ENCODE assay signal across 22 cellular contexts in genomic region chr11:66039765-66040164, GRCh38. TPM values are rescaled to one million over a fixed set of nuclear protein-coding genes. Genes with fewer than 3 reads are reported as not detected.
DNase-seq lines count a peak whose midpoint lies in the region; ATAC-seq and TF ChIP-seq lines count a peak whose summit lies in the region.
"Had no signal": no experiment of that assay in that cellular context is flagged by ENCODE, and none has a peak within 500 bp of the region (broad histone marks: within the 10 kb centered on the region; RNA-seq: fewer than 3 reads in every experiment).

No MANE protein-coding gene starts in this region.

- POLR2A ChIA-PET in HEK293 (lab: Yijun Ruan, JAX), result no interaction called here

- no peaks in the 10 kb centered on the region for H3K4me1 ChIP-seq in HEK293 (ENCODE audit: control insufficient read depth, insufficient read depth, low read length)
- peaks cover 2% of the 10 kb centered on the region for H3K4me1 ChIP-seq in osteoblast (ENCODE audit: insufficient read depth, low read length)
- H3K4me1 ChIP-seq in subcutaneous abdominal adipose tissue (ENCODE audit: control insufficient read depth in 5 of 5, insufficient read depth in 5 of 5, low read length in 5 of 5), result peaks cover 0 to 26% (median 6%) of the 10 kb centered on the region in 5 donors
- H3K4me1 ChIP-seq in HAP-1, result peaks cover 2% of the 10 kb centered on the region; the same call in 1 of the 2 replicates
- H3K4me1 ChIP-seq: BE2C had no signal

- H3K36me3 ChIP-seq in HEK293 (ENCODE audit: control insufficient read depth in 2 of 2, insufficient read depth in 1 of 2, low read length in 2 of 2), result no peaks in the 10 kb centered on the region
- no peaks in the 10 kb centered on the region for H3K36me3 ChIP-seq in osteoblast (ENCODE audit: insufficient read depth, low read length)
- no peaks in the 10 kb centered on the region for H3K36me3 ChIP-seq in subcutaneous abdominal adipose tissue (ENCODE audit: control insufficient read depth in 5 of 5, insufficient read depth in 5 of 5, low read length in 5 of 5)
- no peaks in the 10 kb centered on the region for H3K36me3 ChIP-seq in HAP-1 (replicated peaks)
- H3K36me3 ChIP-seq: BE2C; BLaER1 treated with 17β-estradiol and CSF1 and Interleukin-3, amounts not matched to agents 10 nM and 100 nM had no signal

- DNase-seq in astrocyte of the hippocampus (ENCODE audit: low read depth, low spot score) (peak; percentile 48), osteoblast (ENCODE audit: insufficient read length, low spot score, missing footprints) (peak; percentile 66), Calu3 (no peak), HAP-1 (ENCODE audit: low spot score in 2 of 2) (no peak)
- DNase-seq: 8988T; ACHN; AML-193; BE2C; CD4-positive, alpha-beta memory T cell; COR-L47; DMS79; EL; GDM1; H9 had no signal

- H3K27ac ChIP-seq in HEK293 (ENCODE audit: extremely low read depth, low read depth, low read length), result no peak overlapping the region
- no peak overlapping the region for H3K27ac ChIP-seq in osteoblast (ENCODE audit: low read depth, low read length)
- H3K27ac ChIP-seq in subcutaneous abdominal adipose tissue (ENCODE audit: low read depth, low read length), result peak overlapping the region; percentile 12
- H3K27ac ChIP-seq: A549; BLaER1 treated with 17β-estradiol and CSF1 and Interleukin-3, amounts not matched to agents 10 nM and 100 nM had no signal

- H3K79me2 ChIP-seq in osteoblast (ENCODE audit: insufficient read depth, low read length), result no peaks in the 10 kb centered on the region

- H3K9me3 ChIP-seq in HEK293 (ENCODE audit: control insufficient read depth, insufficient read depth, low read depth, low read length), result no peaks in the 10 kb centered on the region
- no peaks in the 10 kb centered on the region for H3K9me3 ChIP-seq in osteoblast (ENCODE audit: low read depth, low read length)
- H3K9me3 ChIP-seq in subcutaneous abdominal adipose tissue (ENCODE audit: control insufficient read depth in 5 of 5, low read length in 5 of 5), result no peaks in the 10 kb centered on the region
- H3K9me3 ChIP-seq in HAP-1, result peaks cover 3% of the 10 kb centered on the region; the same call in 1 of the 2 replicates
- H3K9me3 ChIP-seq: BE2C had no signal

- peaks cover 34% of the 10 kb centered on the region for H3K27me3 Mint-ChIP-seq in Calu3 (ENCODE audit: unreplicated experiment)

- H3K9me3 Mint-ChIP-seq in Calu3 (ENCODE audit: low read depth, unreplicated experiment), result no peaks in the 10 kb centered on the region
- H3K9me3 Mint-ChIP-seq: CD4-positive, alpha-beta memory T cell had no signal

- H3K4me2 ChIP-seq in osteoblast (ENCODE audit: insufficient read depth, low read length), result no peak overlapping the region
- H3K4me2 ChIP-seq: A549; BLaER1 treated with 17β-estradiol and CSF1 and Interleukin-3, amounts not matched to agents 10 nM and 100 nM; GM23338 had no signal

- intact Hi-C loops in Calu3 (cut with micrococcal nuclease; ENCODE audit: unreplicated experiment), result no loop called here

- no TSS peak for BruUV-seq in Calu3 (replicated peaks; lab: Mats Ljungman, UMichigan)

- no peak overlapping the region for H3K4me3 Mint-ChIP-seq in Calu3 (ENCODE audit: low read depth, unreplicated experiment)
- H3K4me3 Mint-ChIP-seq: CD4-positive, alpha-beta memory T cell; GM23338; H9 had no signal

- TF ChIP-seq CTCF in HEK293 (tag by site-specific recombination; IDR thresholded peaks at IDR 0.05) (no peak), osteoblast (IDR thresholded peaks at IDR 0.05; ENCODE audit: extremely low read depth, low read depth, low read length) (no peak), Calu3 (IDR thresholded peaks at IDR 0.05; ENCODE audit: unreplicated experiment) (no peak)

- no peak overlapping the region for H2AFZ ChIP-seq in osteoblast (ENCODE audit: low read length)
- H2AFZ ChIP-seq: GM23338 had no signal

- H3K4me3 ChIP-seq in HEK293 (ENCODE audit: low read depth, low read length) (no peak overlapping the region), osteoblast (ENCODE audit: insufficient read depth, low read length) (no peak overlapping the region), subcutaneous abdominal adipose tissue (ENCODE audit: low read depth in 1 of 5, low read length in 5 of 5) (no peak overlapping the region), HAP-1 (no peak overlapping the region)
- H3K4me3 ChIP-seq: A549; BLaER1 treated with 17β-estradiol and CSF1 and Interleukin-3, amounts not matched to agents 10 nM and 100 nM; GM12878; GM23338 had no signal

- H3K27me3 ChIP-seq in osteoblast (ENCODE audit: insufficient read depth, low read length) (no peaks in the 10 kb centered on the region), subcutaneous abdominal adipose tissue (ENCODE audit: control insufficient read depth in 5 of 5, insufficient read depth in 4 of 5, low read length in 5 of 5) (peaks cover 0 to 5% (median 0%) of the 10 kb centered on the region in 5 donors), HAP-1 (ENCODE audit: low read depth) (no peaks in the 10 kb centered on the region)
- H3K27me3 ChIP-seq: BE2C; BLaER1 treated with 17β-estradiol and CSF1 and Interleukin-3, amounts not matched to agents 10 nM and 100 nM had no signal

- H4K20me1 ChIP-seq in osteoblast (ENCODE audit: insufficient read depth, low read length), result no peaks in the 10 kb centered on the region
- H4K20me1 ChIP-seq: BLaER1 treated with 17β-estradiol and CSF1 and Interleukin-3, amounts not matched to agents 10 nM and 100 nM had no signal

- no peak for ATAC-seq in GM18520 (IDR thresholded peaks at IDR 0.05; ENCODE audit: unreplicated experiment)
- ATAC-seq: A549, GM12878, GM23338 had no signal

- H3K36me3 Mint-ChIP-seq in Calu3 (ENCODE audit: insufficient read depth, unreplicated experiment), result peaks cover 4% of the 10 kb centered on the region
- H3K36me3 Mint-ChIP-seq: CD4-positive, alpha-beta memory T cell had no signal

- no peak overlapping the region for H3K27ac Mint-ChIP-seq in Calu3 (ENCODE audit: unreplicated experiment)
- H3K27ac Mint-ChIP-seq: CD4-positive, alpha-beta memory T cell; GM23338; H9 had no signal

- in situ Hi-C loops in HAP-1 (cut with MboI; ENCODE audit: low sequenced_read_pairs), result no loop called here

- peak overlapping the region in 2 of 5 donors; percentile 5 to 28 for H3K9ac ChIP-seq in subcutaneous abdominal adipose tissue (ENCODE audit: low read length in 5 of 5)
- H3K9ac ChIP-seq: BLaER1 treated with 17β-estradiol and CSF1 and Interleukin-3, amounts not matched to agents 10 nM and 100 nM had no signal

- CTCF ChIA-PET in HEK293 (lab: Yijun Ruan, JAX) (interaction anchor here (0.5 to 1.0 kb wide), 2 partner anchors 17 to 118 kb away, joined by 3 to 6 read pairs; no protein-coding TSS in a partner anchor), Calu3 (lab: Charles Lee) (no interaction called here)

- peaks cover 6% of the 10 kb centered on the region for H3K4me1 Mint-ChIP-seq in Calu3 (ENCODE audit: low read depth, unreplicated experiment)

TF ChIP-seq in HEK293, 187 proteins besides CTCF, POLR2A, EP300 and RAD21:
- no peak for TF ChIP-seq ZNF26 (tag by site-specific recombination; IDR thresholded peaks at IDR 0.05)
- no peak for TF ChIP-seq KLF17 (tag by site-specific recombination; IDR thresholded peaks at IDR 0.05)
- TF ChIP-seq GLIS1 (tag by site-specific recombination; IDR thresholded peaks at IDR 0.05), result peak; percentile 52
- 0 out of 2 replicates have a peak, but pooled peaks have one; percentile 20 for TF ChIP-seq ZNF692 (tag by site-specific recombination; IDR thresholded peaks at IDR 0.05)

RNA-seq across cellular contexts. Expression of gene GAL3ST3, which starts 9.2 kb away (rescaled TPM):
- total RNA-seq in osteoblast, result not detected in 2 replicates
- total RNA-seq in Calu3 (2022), result not detected in 2 replicates
- total RNA-seq: CD4-positive, alpha-beta memory T cell; GM12878; H4 had no signal

RNA-seq across cellular contexts. Expression of gene SF3B2, which starts 12.4 kb away (rescaled TPM):
- total RNA-seq in osteoblast, result 131 and 164 TPM in 2 replicates
- total RNA-seq in Calu3 (2022), result 167 and 173 TPM in 2 replicates

RNA-seq across cellular contexts. Expression of gene CATSPER1, which starts 13.5 kb away (rescaled TPM):
- total RNA-seq in osteoblast (not detected in 2 replicates), Calu3 (2022) (1.0 and 2.6 TPM in 2 replicates)
- total RNA-seq: CD4-positive, alpha-beta memory T cell; GM12878; GM23338; H9 had no signal

RNA-seq across cellular contexts. Expression of gene CST6, which starts 28.0 kb away (rescaled TPM):
- total RNA-seq in osteoblast (1.8 and 2.9 TPM in 2 replicates), Calu3 (2022) (21.5 and 27.2 TPM in 2 replicates)
- total RNA-seq: CD4-positive, alpha-beta memory T cell; GM12878; H4; H9 had no signal

RNA-seq across cellular contexts. Expression of gene PACS1, which starts 30.3 kb away (rescaled TPM):
- total RNA-seq in osteoblast (38.0 and 39.8 TPM in 2 replicates), Calu3 (2022) (44.7 and 47.9 TPM in 2 replicates)

Comparison
In these comparisons a context has a peak if more than half of its experiments do, and no peak if none do; other contexts are left out.
1. DNase-seq: peak in astrocyte of the hippocampus (single experiment) and osteoblast (single experiment); none in Calu3 (single experiment) and HAP-1 (0 of 2).